8 cellular contexts compared by ENCODE assay signal in the genomic region with DNA sequence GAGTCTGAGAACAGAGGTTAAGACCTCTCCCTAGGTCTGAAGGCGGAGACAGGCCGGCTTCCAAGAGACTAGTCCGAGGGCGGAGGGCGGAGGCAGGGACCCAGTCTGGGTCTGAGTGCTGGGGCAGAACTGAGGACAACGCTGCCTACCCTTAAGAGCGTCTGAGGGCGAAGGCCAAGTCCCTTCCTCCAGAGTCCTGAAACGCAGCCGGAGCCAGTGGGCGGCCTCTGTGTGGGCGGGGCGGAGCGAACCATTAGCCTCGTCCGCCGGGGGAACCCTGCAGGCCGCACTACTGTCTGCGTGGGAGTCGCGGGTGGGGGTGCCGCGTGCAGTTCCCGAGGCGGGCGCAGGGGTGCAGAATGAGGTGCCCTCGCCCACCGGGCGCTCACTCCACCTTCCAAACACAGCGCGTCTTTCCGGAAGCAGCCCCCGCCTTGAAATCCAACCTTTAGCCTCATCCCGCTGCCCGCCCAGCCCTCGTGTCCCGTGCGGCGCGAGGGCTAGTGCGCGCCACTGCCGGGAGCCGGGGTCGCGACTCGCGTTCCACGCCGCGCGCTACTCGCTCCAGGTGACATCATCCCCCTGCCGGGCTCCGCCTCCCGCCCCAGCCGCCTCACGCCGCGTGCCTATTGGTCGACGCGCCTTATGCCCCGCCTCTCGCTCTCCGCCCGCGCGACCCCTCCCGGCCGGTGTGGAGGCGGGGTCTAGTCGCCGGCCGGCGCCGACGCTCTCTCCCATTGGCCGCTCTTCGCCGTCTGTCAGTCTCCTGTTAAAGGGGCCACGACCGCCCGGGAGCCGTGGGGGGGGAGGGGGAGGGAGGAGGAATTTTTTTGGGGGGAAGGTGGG. TPM values are rescaled to one million over a fixed set of nuclear protein-coding genes. Genes with fewer than 3 reads are reported as not detected.
DNase-seq lines count a peak whose midpoint lies in the region; ATAC-seq and TF ChIP-seq lines count a peak whose summit lies in the region.

A gene with protein sequence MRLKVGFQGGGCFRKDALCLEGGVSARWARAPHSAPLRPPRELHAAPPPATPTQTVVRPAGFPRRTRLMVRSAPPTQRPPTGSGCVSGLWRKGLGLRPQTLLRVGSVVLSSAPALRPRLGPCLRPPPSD (minus strand): TSS at position 579 of the 846 bp plus-strand sequence. CDS start 121 bp downstream, at position 458.

- peak within 1 kb of the TSS; percentile 80 for H3K4me3 Mint-ChIP-seq in activated CD4-positive, alpha-beta T cell treated with anti-CD3 and anti-CD28 coated beads for 36 hours
- peak within 1 kb of the TSS; percentile 83 for H3K4me3 Mint-ChIP-seq in chondrocyte (ENCODE audit: unreplicated experiment)

- ATAC-seq in HG03432 (IDR thresholded peaks at IDR 0.05; ENCODE audit: unreplicated experiment) (peak; percentile 79), left colon (peak; percentile 84)
- ATAC-seq in activated CD4-positive, alpha-beta T cell treated with anti-CD3 and anti-CD28 coated beads for 36 hours = peak; percentile 85

- CTCF ChIA-PET in BJ (lab: Yijun Ruan, JAX) = interaction anchor here (1.8 to 2.0 kb wide), 2 partner anchors 11 to 12 kb away, joined by 4 to 6 read pairs; no protein-coding TSS in a partner anchor
- CTCF ChIA-PET in activated CD4-positive, alpha-beta T cell treated with anti-CD3 and anti-CD28 coated beads for 36 hours (lab: Charles Lee) = interaction anchor here (0.5 to 1.8 kb wide), 2 partner anchors 10 to 13 kb away, joined by 4 to 8 read pairs; no protein-coding TSS in a partner anchor

- H3K4me3 ChIP-seq in BJ (ENCODE audit: low read depth, low read length) = peak within 1 kb of the TSS; percentile 92

- H3K36me3 Mint-ChIP-seq in activated CD4-positive, alpha-beta T cell treated with anti-CD3 and anti-CD28 coated beads for 36 hours (ENCODE audit: low read depth) = peaks cover 2% of the 10 kb centered on the region
- H3K36me3 Mint-ChIP-seq in chondrocyte (ENCODE audit: low read depth) = no peaks in the 10 kb centered on the region

- H3K27ac Mint-ChIP-seq in activated CD4-positive, alpha-beta T cell treated with anti-CD3 and anti-CD28 coated beads for 36 hours = peak within 1 kb of the TSS; percentile 84
- peak within 1 kb of the TSS; percentile 93 for H3K27ac Mint-ChIP-seq in chondrocyte (ENCODE audit: unreplicated experiment)

- intact Hi-C loops in activated CD4-positive, alpha-beta T cell treated with anti-CD3 and anti-CD28 coated beads for 36 hours (cut with DNase I, micrococcal nuclease) = loop anchor here (1.0 to 2.0 kb wide), 12 partner anchors 10 to 648 kb away; a partner anchor contains a TSS
- intact Hi-C loops in left colon (cut with DNase I, micrococcal nuclease) = no loop called here

- DNase-seq in BJ (ENCODE audit: low read depth) (no peak), GM19238 (ENCODE audit: insufficient read length, low spot score) (peak; percentile 97), NCI-H510A treated with DMSO at 0.1 percent for 48 hours (lab: John Stamatoyannopoulos, UW) (peak; percentile 92), chondrocyte (ENCODE audit: low spot score) (peak; percentile 99), left colon (peak; percentile 95 to 97)
- DNase-seq in activated CD4-positive, alpha-beta T cell treated with anti-CD3 and anti-CD28 coated beads for 36 hours = peak; percentile 98
- peak; percentile 94 to 96 for DNase-seq in stimulated activated CD4-positive, alpha-beta T cell treated with anti-CD3 and anti-CD28 coated beads, Interleukin-1b, Interleukin-23, amount 100 ng/mL, for 4 hours (ENCODE audit: low read depth in 2 of 2)

- peaks cover 8% of the 10 kb centered on the region for H3K27me3 Mint-ChIP-seq in activated CD4-positive, alpha-beta T cell treated with anti-CD3 and anti-CD28 coated beads for 36 hours
- H3K27me3 Mint-ChIP-seq in chondrocyte (ENCODE audit: low read depth) = no peaks in the 10 kb centered on the region

- H3K4me1 Mint-ChIP-seq in activated CD4-positive, alpha-beta T cell treated with anti-CD3 and anti-CD28 coated beads for 36 hours = peaks cover 28% of the 10 kb centered on the region
- H3K4me1 Mint-ChIP-seq in chondrocyte (ENCODE audit: low read depth) = peaks cover 31% of the 10 kb centered on the region

- POLR2A ChIA-PET in BJ (lab: Charles Lee) = no interaction called here
- POLR2A ChIA-PET in activated CD4-positive, alpha-beta T cell treated with anti-CD3 and anti-CD28 coated beads for 36 hours (lab: Charles Lee) = interaction anchor here (1.2 kb wide), 1 partner anchor 9 kb away, joined by 3 read pairs; no protein-coding TSS in a partner anchor

- no peaks in the 10 kb centered on the region for H3K9me3 Mint-ChIP-seq in activated CD4-positive, alpha-beta T cell treated with anti-CD3 and anti-CD28 coated beads for 36 hours (ENCODE audit: low read depth)
- H3K9me3 Mint-ChIP-seq in chondrocyte (ENCODE audit: low read depth) = no peaks in the 10 kb centered on the region

- H3K27me3 ChIP-seq in BJ (ENCODE audit: control insufficient read depth, insufficient read depth, low read length) = peaks cover 4% of the 10 kb centered on the region; the same call in 1 of the 2 replicates

- TF ChIP-seq CTCF in BJ (IDR thresholded peaks at IDR 0.05; ENCODE audit: insufficient read depth, low read depth, low read length) (peak; percentile 19; the same call in 1 of the 2 replicates), chondrocyte (IDR thresholded peaks at IDR 0.05) (peak; percentile 43)

- H3K36me3 ChIP-seq in BJ (ENCODE audit: control insufficient read depth, insufficient read depth, low read length) = no peaks in the 10 kb centered on the region

RNA-seq across cellular contexts. Expression of the gene that starts here (rescaled TPM):
- 0.67 and 0.94 TPM in 2 replicates for polyA plus RNA-seq in BJ (2011; rRNA removed)
- polyA minus RNA-seq in BJ (2011; rRNA and poly(A)+ RNA removed) = not detected in 2 replicates
- total RNA-seq in activated CD4-positive, alpha-beta T cell treated with anti-CD3 and anti-CD28 coated beads for 36 hours = 1 to 10 TPM; 1.7 to 2.0 TPM
- total RNA-seq in chondrocyte = 1.1 to 1.7 TPM (median 1.6 TPM) in 3 replicates
- total RNA-seq in left colon = 1 to 10 TPM; 1.8 to 2.0 TPM

Comparison
In these comparisons a context has a peak if more than half of its experiments do, and no peak if none do; other contexts are left out.
1. intact Hi-C loops: an anchor here in activated CD4-positive, alpha-beta T cell treated with anti-CD3 and anti-CD28 coated beads for 36 hours (1.0 to 2.0 kb wide); none called in left colon.